In genomic region chr11:86800076-86800955, GRCh38 we compare ENCODE assay signal across 8 cellular contexts. TPM values are rescaled to one million over a fixed set of nuclear protein-coding genes. Genes with fewer than 3 reads are reported as not detected.
DNase-seq lines count a peak whose midpoint lies in the region; ATAC-seq, FAIRE-seq and TF ChIP-seq lines count a peak whose summit lies in the region.

PRSS23 (plus strand) TSS chr11:86800542; CDS start chr11:86807644, 7,102 bp downstream.

- ATAC-seq in HG02798 (IDR thresholded peaks at IDR 0.05; ENCODE audit: poor library complexity, unreplicated experiment) (peak; percentile 65), HG03196 (IDR thresholded peaks at IDR 0.05; ENCODE audit: unreplicated experiment) (no peak), GM19023 (IDR thresholded peaks at IDR 0.05; ENCODE audit: unreplicated experiment) (no peak)

- H3K9ac ChIP-seq in kidney (ENCODE audit: low read length in 2 of 2) (peak within 1 kb of the TSS; percentile 70 to 78), smooth muscle cell (ENCODE audit: low read depth) (peak within 1 kb of the TSS; percentile 70)

- no peak for FAIRE-seq in kidney (lab: Jason Lieb, UNC)

- H3K36me3 ChIP-seq in kidney (ENCODE audit: control insufficient read depth in 1 of 2, insufficient read depth in 2 of 2, low read length in 2 of 2) = no peaks in the 10 kb centered on the region
- no peaks in the 10 kb centered on the region for H3K36me3 ChIP-seq in smooth muscle cell (ENCODE audit: low read depth)

- peak within 1 kb of the TSS; percentile 95 for H3K4me2 ChIP-seq in smooth muscle cell

- H3K4me1 ChIP-seq in kidney (ENCODE audit: control insufficient read depth in 1 of 2, insufficient read depth in 1 of 2, low read depth in 1 of 2, low read length in 2 of 2) (peaks cover 2 to 8% of the 10 kb centered on the region in 2 donors), smooth muscle cell (ENCODE audit: low read depth) (peaks cover 52% of the 10 kb centered on the region)

- 1% methylated on average over 71 of the region's 97 CpGs for WGBS in smooth muscle cell (ENCODE audit: low lambda C conversion rate)

- TF ChIP-seq CTCF in kidney (IDR thresholded peaks at IDR 0.05; ENCODE audit: borderline replicate concordance, extremely low read depth, insufficient read depth) = no peak
- no peak for TF ChIP-seq CTCF in smooth muscle cell (IDR thresholded peaks at IDR 0.05; ENCODE audit: borderline replicate concordance, insufficient read depth, poor library complexity, severe bottlenecking)

- H2AFZ ChIP-seq in smooth muscle cell (ENCODE audit: low read depth) = peak within 1 kb of the TSS; percentile 82

- peaks cover 45% of the 10 kb centered on the region for H3K79me2 ChIP-seq in smooth muscle cell (ENCODE audit: low read depth)

- H3K9me3 ChIP-seq in kidney (ENCODE audit: control insufficient read depth in 1 of 2, low read length in 2 of 2) = no peaks in the 10 kb centered on the region
- no peaks in the 10 kb centered on the region for H3K9me3 ChIP-seq in smooth muscle cell (replicated peaks; ENCODE audit: low read depth)

- in situ Hi-C loops in SK-MEL-5 (cut with HindIII; ENCODE audit: low pct_unique_long_range_greater_than_20kb, low sequenced_read_pairs) = no loop called here

- H3K4me3 ChIP-seq in kidney (ENCODE audit: low read length in 2 of 2) = peak within 1 kb of the TSS; percentile 73 to 76
- peak within 1 kb of the TSS; percentile 88 for H3K4me3 ChIP-seq in smooth muscle cell

- DNase-seq in EL = peak; percentile 78
- peak; percentile 26 for DNase-seq in SK-MEL-5 (ENCODE audit: low read depth, low spot score)
- peak; percentile 29 for DNase-seq in cerebellar cortex (ENCODE audit: low spot score)
- peak; percentile 93 for DNase-seq in kidney
- peak; percentile 29 for DNase-seq in smooth muscle cell (lab: John Stamatoyannopoulos, UW; ENCODE audit: unreplicated experiment)

- peaks cover 30% of the 10 kb centered on the region for H3F3A ChIP-seq in smooth muscle cell (ENCODE audit: low read depth)

- no peaks in the 10 kb centered on the region for H3K27me3 ChIP-seq in smooth muscle cell (ENCODE audit: low read depth)

- H3K27ac ChIP-seq in kidney (ENCODE audit: low read depth in 2 of 2, low read length in 2 of 2) (peak within 1 kb of the TSS; percentile 75 to 85), smooth muscle cell (ENCODE audit: low read depth) (peak within 1 kb of the TSS; percentile 77)

- H4K20me1 ChIP-seq in smooth muscle cell (ENCODE audit: low read depth) = no peaks in the 10 kb centered on the region

- intact Hi-C loops in kidney (cut with DNase I) = no loop called here

RNA-seq across cellular contexts. Expression of gene PRSS23, which starts in this region (rescaled TPM):
- 23.5 and 34.2 TPM in 2 replicates for total RNA-seq in SK-MEL-5 (2014; rRNA removed; shearing (Covaris generic))
- 31.9 and 32.9 TPM in 2 replicates for polyA plus RNA-seq in SK-MEL-5 (2015; cell fraction: cytosol; rRNA removed)
- polyA plus RNA-seq in SK-MEL-5 (2015; cell fraction: nucleus; rRNA removed) = 7.4 and 8.3 TPM in 2 replicates
- total RNA-seq in kidney (54.6 TPM), smooth muscle cell (123 and 132 TPM in 2 replicates)
- polyA plus RNA-seq in kidney (ENCODE audit: insufficient read depth, low read depth, low replicate concordance) (53.4 TPM), smooth muscle cell (156 and 223 TPM in 2 replicates)

Comparison
In these comparisons a context has a peak if more than half of its experiments do, and no peak if none do; other contexts are left out.
1. DNase-seq: peak in every context shown above with its lines; median percentile 93 in kidney; 78 in EL; 29 in cerebellar cortex; 29 in smooth muscle cell; 26 in SK-MEL-5.